ENCODE assay signal across 8 cellular contexts in genomic region chr22:46336119-46337078, GRCh38. TPM values are rescaled to one million over a fixed set of nuclear protein-coding genes. Genes with fewer than 3 reads are reported as not detected.
A peak's percentile ranks its signal among the peaks of the same experiment; 100 is the strongest.
DNase-seq lines count a peak whose midpoint lies in the region; ATAC-seq and TF ChIP-seq lines count a peak whose summit lies in the region.

No MANE protein-coding gene starts in this region.

- H3K4me1 ChIP-seq in mesodermal cell (ENCODE audit: control insufficient read depth, insufficient read depth, low read length, poor library complexity, severe bottlenecking) (no peaks in the 10 kb centered on the region), tibial artery (peaks cover 0 to 23% (median 13%) of the 10 kb centered on the region in 4 donors)

- peak; percentile 14 for ATAC-seq in GM19455 (IDR thresholded peaks at IDR 0.05; ENCODE audit: unreplicated experiment)
- ATAC-seq in HG02588 (IDR thresholded peaks at IDR 0.05; ENCODE audit: unreplicated experiment), result no peak

- in situ Hi-C loops in ACHN (cut with HindIII; ENCODE audit: low pct_ligation_motif_present, low pct_unique_long_range_greater_than_20kb, low sequenced_read_pairs), result no loop called here

- intact Hi-C loops in dorsolateral prefrontal cortex (cut with DNase I), result loop anchor here in 1 of 2 donors (10.0 kb wide), 1 partner anchor 82 kb away; the partner anchor contains the start of gene CDPF1
- intact Hi-C loops in tibial artery (cut with DNase I; ENCODE audit: low total_unique reads), result no loop called here

- TF ChIP-seq CTCF in dorsolateral prefrontal cortex (IDR thresholded peaks at IDR 0.05 in 54 of 56, conservative IDR thresholded peaks at IDR 0.05 in 2 of 56; ENCODE audit: low read depth in 1 of 56, partially characterized antibody in 56 of 56) (no peak), tibial artery (IDR thresholded peaks at IDR 0.05) (no peak)

- WGBS in mesodermal cell (ENCODE audit: insufficient coverage in 2 of 2), 2 experiments, result 13 to 14% methylated on average over 38 to 39 of the region's 42 CpGs

- peaks cover 59% of the 10 kb centered on the region for H3K36me3 ChIP-seq in mesodermal cell (ENCODE audit: control insufficient read depth, insufficient read depth, low read length)
- peaks cover 26 to 40% (median 27%) of the 10 kb centered on the region in 3 donors for H3K36me3 ChIP-seq in tibial artery

- DNase-seq in ACHN (peak; percentile 18), RKO (ENCODE audit: low spot score) (peak; percentile 51), dorsolateral prefrontal cortex (peak in 7 of 10 donors; percentile 12 to 68 (median 59)), tibial artery (no peak), NCI-H446 treated with DMSO at 0.1 percent for 48 hours (lab: John Stamatoyannopoulos, UW) (no peak)

- H3K9me3 ChIP-seq in mesodermal cell (ENCODE audit: control insufficient read depth, low read length) (no peaks in the 10 kb centered on the region), tibial artery (no peaks in the 10 kb centered on the region)

- peak overlapping the region in 51 of 59 donors; percentile 49 to 97 (median 90) for H3K27ac ChIP-seq in dorsolateral prefrontal cortex
- no peak overlapping the region for H3K27ac ChIP-seq in mesodermal cell (ENCODE audit: low read depth, low read length, severe bottlenecking)
- H3K27ac ChIP-seq in tibial artery, result peak overlapping the region; percentile 86 to 88

- H3K4me3 ChIP-seq in dorsolateral prefrontal cortex (peak overlapping the region; percentile 65 to 100 (median 96)), mesodermal cell (ENCODE audit: extremely low read depth, insufficient read depth, low read length, poor library complexity, severe bottlenecking) (peak overlapping the region; percentile 92), tibial artery (peak overlapping the region; percentile 88 to 97)

- H3K27me3 ChIP-seq in dorsolateral prefrontal cortex (no peaks in the 10 kb centered on the region), tibial artery (no peaks in the 10 kb centered on the region)

RNA-seq across cellular contexts. Expression of gene TRMU, which starts 0.9 kb away (rescaled TPM):
- total RNA-seq in dorsolateral prefrontal cortex, result 10 to 100 TPM; 28.6 to 91.0 (median 58.7) TPM
- polyA plus RNA-seq in mesodermal cell (2013, experiment 1 of 2), result 40.8 TPM
- 36.4 TPM for polyA plus RNA-seq in mesodermal cell (2013, experiment 2 of 2)

RNA-seq across cellular contexts. Expression of gene GTSE1, which starts 39.7 kb away (rescaled TPM):
- total RNA-seq in dorsolateral prefrontal cortex, result 1 to 10 TPM in 12 of 120 experiments, under 1 TPM in 101, not detected in 7; 0.11 to 1.3 (median 0.53) TPM
- 35.4 TPM for polyA plus RNA-seq in mesodermal cell (2013, experiment 1 of 2)
- 33.9 TPM for polyA plus RNA-seq in mesodermal cell (2013, experiment 2 of 2)

Comparison
In these comparisons a context has a peak if more than half of its experiments do, and no peak if none do; other contexts are left out.
1. DNase-seq: peak in ACHN (single experiment), RKO (single experiment) and dorsolateral prefrontal cortex (7 of 10); none in tibial artery (0 of 2) and NCI-H446 treated with DMSO at 0.1 percent for 48 hours (single experiment).
2. Peak in every context shown above with its lines, with median percentiles within 50 percentile points of each other: H3K4me3 ChIP-seq.